In the genomic region with DNA sequence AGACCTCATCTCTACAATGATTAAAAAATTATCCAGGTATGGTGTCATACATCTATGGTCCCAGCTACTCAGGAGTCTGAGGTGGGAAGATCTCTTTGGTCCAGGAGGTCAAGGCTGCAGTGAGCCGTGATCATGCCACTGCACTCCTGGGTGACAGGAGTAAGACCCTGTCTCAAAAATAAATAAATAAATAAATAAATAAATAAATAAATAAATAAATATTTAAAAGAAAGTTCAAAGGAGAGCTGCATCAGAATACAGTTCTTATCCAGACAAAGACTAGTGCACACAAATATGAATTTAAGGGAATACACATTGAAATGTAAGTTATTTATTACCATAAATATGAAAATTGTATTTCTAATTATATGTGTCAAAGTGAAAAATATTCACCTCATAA, we compare ENCODE assay signal across 11 cellular contexts.
"Had no signal": no experiment of that assay in that cellular context is flagged by ENCODE, and none has a peak within 500 bp of the region (broad histone marks: within the 10 kb centered on the region; RNA-seq: fewer than 3 reads in every experiment).

No MANE protein-coding gene starts in this region.

- H3K4me3 ChIP-seq: GM23248, GM23338, HAP-1 had no signal

- ATAC-seq: GM23338, HCT116 had no signal

- H3K4me1 ChIP-seq: HAP-1 had no signal

- H3K27ac ChIP-seq: GM23248 had no signal

- H3K9ac ChIP-seq: GM23248 had no signal

- H3K4me2 ChIP-seq: GM23338 had no signal

- H2AFZ ChIP-seq: GM23248, GM23338 had no signal

- H3K9me3 ChIP-seq: HAP-1 had no signal

- FAIRE-seq: H1, H54 had no signal

- H3K36me3 ChIP-seq: HAP-1 had no signal

- DNase-seq: GM23248, GOT3, H7, H9, HCEC 1CT, HFFc6 had no signal
